1 cellular context compared by ENCODE assay signal in genomic region chr16:86668136-86668535, GRCh38.
TF ChIP-seq lines count a peak whose summit lies in the region.

No MANE protein-coding gene starts in this region.

TF ChIP-seq in SK-N-SH treated with all-trans-retinoic acid at 6 μM for 48 hours, 23 proteins besides CTCF, POLR2A, EP300 and RAD21 (continued from another document):
- no peak for TF ChIP-seq POU6F1 (CRISPR knock-in tag; IDR thresholded peaks at IDR 0.05; ENCODE audit: borderline replicate concordance, low read depth)
- no peak for TF ChIP-seq ZC3H10 (CRISPR knock-in tag; IDR thresholded peaks at IDR 0.05)
- TF ChIP-seq TCF4 (CRISPR knock-in tag; IDR thresholded peaks at IDR 0.05; ENCODE audit: borderline replicate concordance): no peak
- TF ChIP-seq OSR1 (CRISPR knock-in tag; IDR thresholded peaks at IDR 0.05): no peak
- no peak for TF ChIP-seq RARB (CRISPR knock-in tag; IDR thresholded peaks at IDR 0.05)
